In genomic region chr10:103168436-103168835, GRCh38 we compare ENCODE assay signal across 18 cellular contexts. TPM values are rescaled to one million over a fixed set of nuclear protein-coding genes. Genes with fewer than 3 reads are reported as not detected.
DNase-seq lines count a peak whose midpoint lies in the region; ATAC-seq and TF ChIP-seq lines count a peak whose summit lies in the region.
"Had no signal": no experiment of that assay in that cellular context is flagged by ENCODE, and none has a peak within 500 bp of the region (broad histone marks: within the 10 kb centered on the region; RNA-seq: fewer than 3 reads in every experiment).

No MANE protein-coding gene starts in this region.

- H3K4me1 Mint-ChIP-seq in effector memory CD8-positive, alpha-beta T cell (ENCODE audit: low read depth in 2 of 2) = no peaks in the 10 kb centered on the region
- H3K4me1 Mint-ChIP-seq in activated CD4-positive, alpha-beta memory T cell treated with anti-CD3 and anti-CD28 coated beads for 36 hours (ENCODE audit: low read depth) = peaks cover 3% of the 10 kb centered on the region
- no peaks in the 10 kb centered on the region for H3K4me1 Mint-ChIP-seq in Calu3 (ENCODE audit: low read depth, unreplicated experiment)
- H3K4me1 Mint-ChIP-seq: B cell, nephron progenitor cell, WTC11 had no signal

- H3K4me3 ChIP-seq in PC-3 (ENCODE audit: low read length) (peak overlapping the region; percentile 32; the same call in 1 of the 2 replicates), ectodermal cell (ENCODE audit: insufficient read depth, low read depth, low read length) (no peak overlapping the region), mesenchymal stem cell (ENCODE audit: insufficient read depth in 1 of 2, low read depth in 1 of 2, low read length in 2 of 2) (no peak overlapping the region), gastroesophageal sphincter (no peak overlapping the region)
- H3K4me3 ChIP-seq: lower lobe of right lung had no signal

- H3K4me2 ChIP-seq in PC-3 (ENCODE audit: low read length) (peak overlapping the region; percentile 70), mesenchymal stem cell (ENCODE audit: low read length, poor library complexity, severe bottlenecking) (no peak overlapping the region)

- no peaks in the 10 kb centered on the region for H3K9me2 ChIP-seq in PC-3 (replicated peaks; ENCODE audit: low read length)

- peaks cover 7% of the 10 kb centered on the region for H3F3A ChIP-seq in PC-3 (ENCODE audit: low read length, unreplicated experiment)

- H3K79me2 ChIP-seq in PC-3 (ENCODE audit: low read length) = peaks cover 29% of the 10 kb centered on the region

- CTCF ChIA-PET in PC-3 (lab: Charles Lee) = interaction anchor here (1.2 kb wide), 1 partner anchor 76 kb away, joined by 8 read pairs; no protein-coding TSS in a partner anchor
- CTCF ChIA-PET in activated CD4-positive, alpha-beta memory T cell treated with anti-CD3 and anti-CD28 coated beads for 36 hours (lab: Charles Lee) = interaction anchor here (0.6 kb wide), 1 partner anchor 89 kb away, joined by 3 read pairs; no protein-coding TSS in a partner anchor
- CTCF ChIA-PET in Calu3 (lab: Charles Lee) = interaction anchor here (0.9 kb wide), 1 partner anchor 17 kb away, joined by 3 read pairs; no protein-coding TSS in a partner anchor

- intact Hi-C loops in PC-3 (cut with micrococcal nuclease) (loop anchor here (2.0 kb wide), 1 partner anchor 72 kb away; no protein-coding TSS in a partner anchor), Calu3 (cut with micrococcal nuclease; ENCODE audit: unreplicated experiment) (no loop called here)
- intact Hi-C loops in activated CD4-positive, alpha-beta memory T cell treated with anti-CD3 and anti-CD28 coated beads for 36 hours (cut with micrococcal nuclease) = no loop called here

- no peak overlapping the region for H3K4me3 Mint-ChIP-seq in effector memory CD8-positive, alpha-beta T cell
- H3K4me3 Mint-ChIP-seq in activated CD4-positive, alpha-beta memory T cell treated with anti-CD3 and anti-CD28 coated beads for 36 hours = no peak overlapping the region
- H3K4me3 Mint-ChIP-seq in Calu3 (ENCODE audit: low read depth, unreplicated experiment) = no peak overlapping the region
- H3K4me3 Mint-ChIP-seq: activated T-helper 1 cell treated with anti-CD3 and anti-CD28 coated beads, Interleukin-12 subunit alpha, Interleukin-12 subunit beta, Interleukin-2, Interleukin-4 antibody, amounts not matched to agents 30 ng/mL and 10 ng/mL and 1 ng/mL, durations not matched to agents 14 hours and 24 hours and 36 hours; B cell; dendritic cell treated with granulocyte-macrophage colony-stimulating factor and Interleukin-4, amounts not matched to agents 40 ng/mL and 50 ng/mL, for 4 days; nephron progenitor cell; WTC11 had no signal

- POLR2A ChIA-PET in PC-3 (lab: Charles Lee; ENCODE audit: unreplicated experiment) = interaction anchor here (0.6 to 1.3 kb wide), 3 partner anchors 64 to 134 kb away, joined by 3 to 18 read pairs (median 5); no protein-coding TSS in a partner anchor
- POLR2A ChIA-PET in activated CD4-positive, alpha-beta memory T cell treated with anti-CD3 and anti-CD28 coated beads for 36 hours (lab: Charles Lee) = no interaction called here

- H3K4me1 ChIP-seq in PC-3 (ENCODE audit: insufficient read depth, low read length) (peaks cover 40% of the 10 kb centered on the region), ectodermal cell (ENCODE audit: control insufficient read depth, insufficient read depth, low read length) (no peaks in the 10 kb centered on the region), mesenchymal stem cell (ENCODE audit: control insufficient read depth, insufficient read depth, low read depth, low read length) (no peaks in the 10 kb centered on the region), gastroesophageal sphincter (peaks cover 0 to 6% (median 0%) of the 10 kb centered on the region in 3 donors)
- H3K4me1 ChIP-seq: lower lobe of right lung had no signal

- ATAC-seq in PC-3 (peak; percentile 94), gastroesophageal sphincter (no peak)
- no peak for ATAC-seq in effector memory CD8-positive, alpha-beta T cell (replicated peaks)
- ATAC-seq: lower lobe of right lung, WTC11 had no signal

- H3K23ac ChIP-seq in mesenchymal stem cell (ENCODE audit: low read length in 2 of 2) = no peak overlapping the region

- H3K27ac ChIP-seq in PC-3 (ENCODE audit: low read length) = peak overlapping the region; percentile 75
- H3K27ac ChIP-seq in ectodermal cell (ENCODE audit: insufficient read depth, low read depth, low read length, poor library complexity, severe bottlenecking) = peak overlapping the region; percentile 31
- H3K27ac ChIP-seq in mesenchymal stem cell (ENCODE audit: low read length, poor library complexity, severe bottlenecking) = no peak overlapping the region
- H3K27ac ChIP-seq in gastroesophageal sphincter = no peak overlapping the region
- H3K27ac ChIP-seq: lower lobe of right lung had no signal

- H3K14ac ChIP-seq in mesenchymal stem cell (ENCODE audit: low read length in 2 of 2) = no peak overlapping the region

- H3K27me3 Mint-ChIP-seq in effector memory CD8-positive, alpha-beta T cell = no peaks in the 10 kb centered on the region
- H3K27me3 Mint-ChIP-seq in activated CD4-positive, alpha-beta memory T cell treated with anti-CD3 and anti-CD28 coated beads for 36 hours = no peaks in the 10 kb centered on the region
- no peaks in the 10 kb centered on the region for H3K27me3 Mint-ChIP-seq in Calu3 (ENCODE audit: unreplicated experiment)
- H3K27me3 Mint-ChIP-seq: B cell; dendritic cell treated with granulocyte-macrophage colony-stimulating factor and Interleukin-4, amounts not matched to agents 40 ng/mL and 50 ng/mL, for 4 days had no signal

- H3K27me3 ChIP-seq in PC-3 (ENCODE audit: low read length) (no peaks in the 10 kb centered on the region), ectodermal cell (ENCODE audit: control insufficient read depth, insufficient read depth, low read length, poor library complexity, severe bottlenecking) (no peaks in the 10 kb centered on the region), mesenchymal stem cell (ENCODE audit: control insufficient read depth in 1 of 2, insufficient read depth in 1 of 2, low read length in 2 of 2) (no peaks in the 10 kb centered on the region), gastroesophageal sphincter (no peaks in the 10 kb centered on the region)

- H2BK15ac ChIP-seq in mesenchymal stem cell (ENCODE audit: low read depth, poor library complexity, severe bottlenecking) = no peak overlapping the region

- no peak overlapping the region for H4K91ac ChIP-seq in mesenchymal stem cell (ENCODE audit: low read length)

- H2AFZ ChIP-seq in PC-3 (ENCODE audit: low read length) (no peak overlapping the region), mesenchymal stem cell (ENCODE audit: low read depth, low read length) (no peak overlapping the region)

- DNase-seq in EH (ENCODE audit: low read depth) (peak; percentile 80), PC-3 (peak; percentile 81), mesenchymal stem cell (peak; percentile 41), Calu3 (no peak)
- no peak for DNase-seq in effector memory CD8-positive, alpha-beta T cell
- DNase-seq in activated CD4-positive, alpha-beta memory T cell treated with anti-CD3 and anti-CD28 coated beads for 36 hours = no peak
- DNase-seq: lower lobe of right lung, NCI-H2171 treated with DMSO at 0.1 percent for 48 hours, nephron progenitor cell, retina, RPMI8226, T-helper 1 cell had no signal

- H2AK5ac ChIP-seq in mesenchymal stem cell (ENCODE audit: low read length, severe bottlenecking) = no peak overlapping the region

- H3K36me3 ChIP-seq in PC-3 (ENCODE audit: low read depth, low read length) (peaks cover 22% of the 10 kb centered on the region), ectodermal cell (ENCODE audit: control insufficient read depth, insufficient read depth, low read length) (no peaks in the 10 kb centered on the region), mesenchymal stem cell (ENCODE audit: control insufficient read depth in 1 of 2, insufficient read depth in 2 of 2, low read depth in 1 of 2, low read length in 2 of 2) (peaks cover 31 to 78% of the 10 kb centered on the region in 2 experiments), gastroesophageal sphincter (peaks cover 0 to 91% of the 10 kb centered on the region in 2 donors)

- H3K79me1 ChIP-seq in mesenchymal stem cell (replicated peaks; ENCODE audit: low read length, poor library complexity, severe bottlenecking) = peaks cover 19% of the 10 kb centered on the region

- H3K18ac ChIP-seq in mesenchymal stem cell (ENCODE audit: low read depth in 1 of 2, low read length in 2 of 2) = no peak overlapping the region

- H2BK120ac ChIP-seq in mesenchymal stem cell (ENCODE audit: low read depth, low read length) = no peak overlapping the region

- TF ChIP-seq EP300 in gastroesophageal sphincter (IDR thresholded peaks at IDR 0.05) = no peak

- TF ChIP-seq CTCF in PC-3 (conservative IDR thresholded peaks at IDR 0.05; ENCODE audit: low read depth, low read length) = no peak
- TF ChIP-seq CTCF in Calu3 (IDR thresholded peaks at IDR 0.05; ENCODE audit: unreplicated experiment) = no peak
- TF ChIP-seq CTCF in gastroesophageal sphincter (IDR thresholded peaks at IDR 0.05) = no peak

- H4K8ac ChIP-seq in mesenchymal stem cell (ENCODE audit: low read length) = no peak overlapping the region

- H3K9me3 Mint-ChIP-seq in effector memory CD8-positive, alpha-beta T cell = no peaks in the 10 kb centered on the region
- peaks cover 5% of the 10 kb centered on the region for H3K9me3 Mint-ChIP-seq in activated CD4-positive, alpha-beta memory T cell treated with anti-CD3 and anti-CD28 coated beads for 36 hours
- H3K9me3 Mint-ChIP-seq in Calu3 (ENCODE audit: low read depth, unreplicated experiment) = no peaks in the 10 kb centered on the region
- H3K9me3 Mint-ChIP-seq: activated T-helper 1 cell treated with anti-CD3 and anti-CD28 coated beads, Interleukin-12 subunit alpha, Interleukin-12 subunit beta, Interleukin-2, Interleukin-4 antibody, amounts not matched to agents 30 ng/mL and 10 ng/mL and 1 ng/mL, durations not matched to agents 14 hours and 24 hours and 36 hours; dendritic cell treated with granulocyte-macrophage colony-stimulating factor and Interleukin-4, amounts not matched to agents 40 ng/mL and 50 ng/mL, for 4 days had no signal

- no peaks in the 10 kb centered on the region for H4K20me1 ChIP-seq in PC-3 (ENCODE audit: low read length)

- BruUV-seq in PC-3 (replicated peaks; lab: Mats Ljungman, UMichigan) (no TSS peak), Calu3 (replicated peaks; lab: Mats Ljungman, UMichigan) (no TSS peak)

- H2BK5ac ChIP-seq in mesenchymal stem cell (ENCODE audit: low read depth, low read length, poor library complexity, severe bottlenecking) = no peak overlapping the region

- no peak overlapping the region for H3K4ac ChIP-seq in mesenchymal stem cell (ENCODE audit: low read depth in 1 of 2, low read length in 2 of 2)

- peaks cover 47% of the 10 kb centered on the region for H3K36me3 Mint-ChIP-seq in effector memory CD8-positive, alpha-beta T cell (ENCODE audit: insufficient read depth)
- H3K36me3 Mint-ChIP-seq in activated CD4-positive, alpha-beta memory T cell treated with anti-CD3 and anti-CD28 coated beads for 36 hours = peaks cover 32% of the 10 kb centered on the region
- peaks cover 10% of the 10 kb centered on the region for H3K36me3 Mint-ChIP-seq in Calu3 (ENCODE audit: insufficient read depth, unreplicated experiment)

- no peak overlapping the region for H2BK12ac ChIP-seq in mesenchymal stem cell (ENCODE audit: low read length in 2 of 2)

- TF ChIP-seq POLR2A in gastroesophageal sphincter (IDR thresholded peaks at IDR 0.05) = no peak

- peak overlapping the region; percentile 28 for H3K9ac ChIP-seq in PC-3 (ENCODE audit: low read length)
- no peak overlapping the region for H3K9ac ChIP-seq in mesenchymal stem cell (ENCODE audit: low read length)

- H3K9me3 ChIP-seq in PC-3 (ENCODE audit: low read length) (no peaks in the 10 kb centered on the region), ectodermal cell (ENCODE audit: control insufficient read depth, low read length) (no peaks in the 10 kb centered on the region), mesenchymal stem cell (ENCODE audit: control insufficient read depth, low read length) (no peaks in the 10 kb centered on the region), gastroesophageal sphincter (no peaks in the 10 kb centered on the region)
- H3K9me3 ChIP-seq: lower lobe of right lung had no signal

- peak overlapping the region in 1 of 2 donors; percentile 46 for H3K27ac Mint-ChIP-seq in effector memory CD8-positive, alpha-beta T cell
- no peak overlapping the region for H3K27ac Mint-ChIP-seq in activated CD4-positive, alpha-beta memory T cell treated with anti-CD3 and anti-CD28 coated beads for 36 hours
- H3K27ac Mint-ChIP-seq in Calu3 (ENCODE audit: unreplicated experiment) = no peak overlapping the region
- H3K27ac Mint-ChIP-seq: activated T-helper 1 cell treated with anti-CD3 and anti-CD28 coated beads, Interleukin-12 subunit alpha, Interleukin-12 subunit beta, Interleukin-2, Interleukin-4 antibody, amounts not matched to agents 30 ng/mL and 10 ng/mL and 1 ng/mL, durations not matched to agents 14 hours and 24 hours and 36 hours; B cell; dendritic cell treated with granulocyte-macrophage colony-stimulating factor and Interleukin-4, amounts not matched to agents 40 ng/mL and 50 ng/mL, for 4 days; nephron progenitor cell; WTC11 had no signal

RNA-seq across cellular contexts. Expression of gene NT5C2, which starts 24.6 kb away (rescaled TPM):
- total RNA-seq in PC-3 (2014; rRNA removed) = 48.3 and 74.6 TPM in 2 replicates
- polyA plus RNA-seq in ectodermal cell (2013, experiment 1 of 4) = 79.5 TPM
- 88.0 TPM for polyA plus RNA-seq in ectodermal cell (2013, experiment 2 of 4)
- 53.3 TPM for polyA plus RNA-seq in ectodermal cell (2013, experiment 3 of 4)
- polyA plus RNA-seq in ectodermal cell (2013, experiment 4 of 4) = 60.7 TPM
- 52.2 TPM for polyA plus RNA-seq in mesenchymal stem cell (2013, experiment 1 of 2)
- polyA plus RNA-seq in mesenchymal stem cell (2013, experiment 2 of 2) = 52.9 TPM
- 10 to 100 TPM; 46.6 to 50.1 TPM for total RNA-seq in activated CD4-positive, alpha-beta memory T cell treated with anti-CD3 and anti-CD28 coated beads for 36 hours
- total RNA-seq in Calu3 (2022) = 70.0 and 75.8 TPM in 2 replicates
- 10 to 100 TPM; 63.4 to 71.9 (median 71.1) TPM for total RNA-seq in gastroesophageal sphincter

Comparison
In these comparisons a context has a peak if more than half of its experiments do, and no peak if none do; other contexts are left out.
1. DNase-seq: peak in EH (single experiment), PC-3 (single experiment) and mesenchymal stem cell (single experiment); none in effector memory CD8-positive, alpha-beta T cell (0 of 3), activated CD4-positive, alpha-beta memory T cell treated with anti-CD3 and anti-CD28 coated beads for 36 hours (single experiment) and Calu3 (single experiment).
2. H3K27ac ChIP-seq: peak in PC-3 (single experiment) and ectodermal cell (single experiment); none in mesenchymal stem cell (single experiment) and gastroesophageal sphincter (0 of 4).